Comparison of ENCODE assay signal across 19 cellular contexts in the genomic region with DNA sequence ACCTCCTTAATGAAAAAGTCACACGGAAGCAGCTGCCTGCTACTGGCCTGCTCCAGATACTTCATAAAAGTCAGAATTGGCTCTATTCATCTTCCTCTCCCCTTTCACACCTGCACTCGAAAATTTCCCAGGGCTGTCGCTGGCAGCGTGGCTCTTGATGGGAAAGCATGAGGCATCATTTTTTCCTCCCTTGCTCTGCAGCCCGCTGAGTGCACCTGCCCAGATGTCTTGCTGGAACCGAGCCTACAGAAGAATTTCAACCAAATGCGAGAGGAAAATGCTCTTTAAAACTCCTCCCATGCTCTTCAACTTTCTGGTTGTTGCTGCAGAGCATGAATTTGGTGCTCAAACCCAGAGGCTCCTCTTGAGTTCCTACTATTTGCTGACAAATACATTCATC.
DNase-seq lines count a peak whose midpoint lies in the region; ATAC-seq lines count a peak whose summit lies in the region.
"Had no signal": no experiment of that assay in that cellular context is flagged by ENCODE, and none has a peak within 500 bp of the region (broad histone marks: within the 10 kb centered on the region; RNA-seq: fewer than 3 reads in every experiment).

No MANE protein-coding gene starts in this region.

- H4K91ac ChIP-seq in neuronal stem cell (ENCODE audit: low read depth, low read length, poor library complexity): no peak overlapping the region

- H3K4me2 ChIP-seq in BLaER1 (peak overlapping the region; percentile 47), neuronal stem cell (ENCODE audit: insufficient read depth, low read length, poor library complexity, severe bottlenecking) (no peak overlapping the region)

- no peak overlapping the region for H3K9ac ChIP-seq in BLaER1
- H3K9ac ChIP-seq in neuronal stem cell (ENCODE audit: low read depth, low read length, poor library complexity): no peak overlapping the region

- no peaks in the 10 kb centered on the region for H3K4me1 Mint-ChIP-seq in activated naive CD8-positive, alpha-beta T cell treated with anti-CD3 and anti-CD28 coated beads, Interleukin-2, amount 50 U/mL, for 24 hours
- H3K4me1 Mint-ChIP-seq: B cell; CD4-positive, CD25-positive, alpha-beta regulatory T cell had no signal

- WGBS in neuronal stem cell (ENCODE audit: extremely low coverage in 2 of 2, insufficient read length in 2 of 2, insufficient replicate concordance in 1 of 2), 2 donors: no CpG with 5 or more reads among the region's 7 CpGs

- peak in 2 of 3 experiments; percentile 44 to 48 for DNase-seq in NCI-H1417 (lab: John Stamatoyannopoulos, UW)
- no peak for DNase-seq in NCI-H1417 treated with DMSO at 0.1 percent for 48 hours (lab: John Stamatoyannopoulos, UW)
- peak; percentile 34 for DNase-seq in NCI-H1105 treated with DMSO at 0.1 percent for 48 hours (lab: John Stamatoyannopoulos, UW)
- no peak for DNase-seq in neuronal stem cell (ENCODE audit: low spot score)
- no peak for DNase-seq in activated naive CD8-positive, alpha-beta T cell treated with anti-CD3 and anti-CD28 coated beads, Interleukin-2, amount 50 U/mL, for 24 hours
- DNase-seq: CD4-positive, CD25-positive, alpha-beta regulatory T cell; GOT3; KBM-7; MM.1S; NCI-H1436 treated with DMSO at 0.1 percent for 48 hours; NCI-H1930; NCI-H526; NCI-H82; RPMI8226 had no signal

- ATAC-seq in activated naive CD8-positive, alpha-beta T cell treated with anti-CD3 and anti-CD28 coated beads, Interleukin-2, amount 50 U/mL, for 24 hours: no peak
- no peak for ATAC-seq in GM18858 (IDR thresholded peaks at IDR 0.05; ENCODE audit: unreplicated experiment)

- no peak overlapping the region for H2AFZ ChIP-seq in neuronal stem cell (ENCODE audit: low read length)

- no peaks in the 10 kb centered on the region for H3K9me3 Mint-ChIP-seq in activated naive CD8-positive, alpha-beta T cell treated with anti-CD3 and anti-CD28 coated beads, Interleukin-2, amount 50 U/mL, for 24 hours
- H3K9me3 Mint-ChIP-seq: CD4-positive, CD25-positive, alpha-beta regulatory T cell had no signal

- H2BK15ac ChIP-seq in neuronal stem cell (ENCODE audit: low read length): no peak overlapping the region

- H3K14ac ChIP-seq in neuronal stem cell (ENCODE audit: low read length): no peak overlapping the region

- no peak overlapping the region for H2BK5ac ChIP-seq in neuronal stem cell (ENCODE audit: low read length)

- H3K36me3 ChIP-seq in BLaER1 (no peaks in the 10 kb centered on the region), neuronal stem cell (replicated peaks in 1 of 2; ENCODE audit: control insufficient read depth in 2 of 2, insufficient read depth in 2 of 2, low read length in 2 of 2) (peaks cover 0 to 58% of the 10 kb centered on the region in 2 donors)
- H3K36me3 ChIP-seq: HAP-1 had no signal

- no peaks in the 10 kb centered on the region for H3K9me3 ChIP-seq in BLaER1
- no peaks in the 10 kb centered on the region for H3K9me3 ChIP-seq in neuronal stem cell (replicated peaks in 1 of 2; ENCODE audit: control insufficient read depth in 2 of 2, insufficient read depth in 1 of 2, low read depth in 1 of 2, low read length in 2 of 2)
- H3K9me3 ChIP-seq: HAP-1 had no signal

- peak overlapping the region; percentile 21 for H3K18ac ChIP-seq in neuronal stem cell (ENCODE audit: low read length)

- H3K4me3 ChIP-seq in BLaER1 (no peak overlapping the region), neuronal stem cell (ENCODE audit: low read length in 2 of 2) (no peak overlapping the region)
- H3K4me3 ChIP-seq: HAP-1 had no signal

- H4K8ac ChIP-seq in neuronal stem cell (ENCODE audit: low read depth, low read length): no peak overlapping the region

- H3K36me3 Mint-ChIP-seq in activated naive CD8-positive, alpha-beta T cell treated with anti-CD3 and anti-CD28 coated beads, Interleukin-2, amount 50 U/mL, for 24 hours (ENCODE audit: low read depth): no peaks in the 10 kb centered on the region
- H3K36me3 Mint-ChIP-seq: CD4-positive, CD25-positive, alpha-beta regulatory T cell had no signal

- H3K27me3 ChIP-seq in BLaER1 (no peaks in the 10 kb centered on the region), neuronal stem cell (ENCODE audit: control insufficient read depth in 3 of 3, insufficient read depth in 3 of 3, low read depth in 1 of 3, low read length in 3 of 3) (no peaks in the 10 kb centered on the region)

- H4K20me1 ChIP-seq in BLaER1: no peaks in the 10 kb centered on the region

- H3K27ac Mint-ChIP-seq in activated naive CD8-positive, alpha-beta T cell treated with anti-CD3 and anti-CD28 coated beads, Interleukin-2, amount 50 U/mL, for 24 hours: no peak overlapping the region
- H3K27ac Mint-ChIP-seq: B cell; CD4-positive, CD25-positive, alpha-beta regulatory T cell had no signal

- no peak overlapping the region for H3K27ac ChIP-seq in BLaER1
- no peak overlapping the region for H3K27ac ChIP-seq in neuronal stem cell (replicated peaks; ENCODE audit: low read length)
- H3K27ac ChIP-seq: 22Rv1 had no signal

- no peak overlapping the region for H2BK12ac ChIP-seq in neuronal stem cell (ENCODE audit: low read length)

- H3K4me1 ChIP-seq in BLaER1 (peaks cover 50% of the 10 kb centered on the region), neuronal stem cell (ENCODE audit: control insufficient read depth in 2 of 2, insufficient read depth in 1 of 2, low read depth in 1 of 2, low read length in 2 of 2) (peaks cover 0 to 11% of the 10 kb centered on the region in 2 donors)
- H3K4me1 ChIP-seq: HAP-1 had no signal

- no peaks in the 10 kb centered on the region for H3K79me1 ChIP-seq in neuronal stem cell (ENCODE audit: low read depth, low read length)

- H3K27me3 Mint-ChIP-seq in activated naive CD8-positive, alpha-beta T cell treated with anti-CD3 and anti-CD28 coated beads, Interleukin-2, amount 50 U/mL, for 24 hours: no peaks in the 10 kb centered on the region
- H3K27me3 Mint-ChIP-seq: B cell; CD4-positive, CD25-positive, alpha-beta regulatory T cell had no signal

- no peak overlapping the region for H3K4me3 Mint-ChIP-seq in activated naive CD8-positive, alpha-beta T cell treated with anti-CD3 and anti-CD28 coated beads, Interleukin-2, amount 50 U/mL, for 24 hours
- H3K4me3 Mint-ChIP-seq: B cell; CD4-positive, CD25-positive, alpha-beta regulatory T cell had no signal

- no peak overlapping the region for H2AK5ac ChIP-seq in neuronal stem cell (ENCODE audit: low read depth, low read length)

- no peak overlapping the region for H3K23ac ChIP-seq in neuronal stem cell (ENCODE audit: low read depth, low read length, poor library complexity)

- no peak overlapping the region for H2BK120ac ChIP-seq in neuronal stem cell (ENCODE audit: low read depth, low read length)

- H3K4ac ChIP-seq in neuronal stem cell (ENCODE audit: low read length): no peak overlapping the region

Comparison
In these comparisons a context has a peak if more than half of its experiments do, and no peak if none do; other contexts are left out.
1. DNase-seq: peak in NCI-H1417 (2 of 3) and NCI-H1105 treated with DMSO at 0.1 percent for 48 hours (single experiment); none in NCI-H1417 treated with DMSO at 0.1 percent for 48 hours (single experiment), neuronal stem cell (single experiment) and activated naive CD8-positive, alpha-beta T cell treated with anti-CD3 and anti-CD28 coated beads, Interleukin-2, amount 50 U/mL, for 24 hours (single experiment).